Comparison of ENCODE assay signal across 22 cellular contexts in genomic region chr10:102468683-102469082, GRCh38. TPM values are rescaled to one million over a fixed set of nuclear protein-coding genes. Genes with fewer than 3 reads are reported as not detected.
A peak's percentile ranks its signal among the peaks of the same experiment; 100 is the strongest.
DNase-seq lines count a peak whose midpoint lies in the region; ATAC-seq and TF ChIP-seq lines count a peak whose summit lies in the region.
"Had no signal": no experiment of that assay in that cellular context is flagged by ENCODE, and none has a peak within 500 bp of the region (broad histone marks: within the 10 kb centered on the region; RNA-seq: fewer than 3 reads in every experiment).

No MANE protein-coding gene starts in this region.

- no peak for TF ChIP-seq CTCF in vagina (IDR thresholded peaks at IDR 0.05)

- TF ChIP-seq POLR2A in vagina (IDR thresholded peaks at IDR 0.05): no peak

- H3K4me2 ChIP-seq in BLaER1 treated with 17β-estradiol and CSF1 and Interleukin-3, amounts not matched to agents 10 nM and 100 nM: peak overlapping the region; percentile 21 to 80 (median 65); a peak in 20 of 22 replicates
- H3K4me2 ChIP-seq: KMS-11 had no signal

- H4K20me1 ChIP-seq in BLaER1 treated with 17β-estradiol and CSF1 and Interleukin-3, amounts not matched to agents 10 nM and 100 nM: no peaks in the 10 kb centered on the region

- peaks cover 8 to 55% (median 43%) of the 10 kb centered on the region in 11 experiments; a peak in 21 of 22 replicates for H3K36me3 ChIP-seq in BLaER1 treated with 17β-estradiol and CSF1 and Interleukin-3, amounts not matched to agents 10 nM and 100 nM
- H3K36me3 ChIP-seq in vagina (no peaks in the 10 kb centered on the region), SJCRH30 (no peaks in the 10 kb centered on the region)
- H3K36me3 ChIP-seq: esophagus squamous epithelium had no signal

- peak overlapping the region in 8 of 11 experiments; percentile 45 to 72 (median 60); a peak in 14 of 22 replicates for H3K9ac ChIP-seq in BLaER1 treated with 17β-estradiol and CSF1 and Interleukin-3, amounts not matched to agents 10 nM and 100 nM
- H3K9ac ChIP-seq: KMS-11 had no signal

- DNase-seq in T1000 (lab: John Stamatoyannopoulos, UW) (peak; percentile 11), left cardiac atrium (no peak), skeletal muscle cell (ENCODE audit: low read depth) (peak; percentile 42), vagina (ENCODE audit: extremely low spot score in 2 of 2) (no peak), SJCRH30 (no peak)
- no peak for DNase-seq in stimulated activated CD4-positive, alpha-beta T cell treated with anti-CD3 and anti-CD28 coated beads, Interleukin-12 subunit alpha, Interleukin-12 subunit beta, amount 100 ng/mL, for 4 hours
- DNase-seq: activated CD4-positive, alpha-beta memory T cell treated with anti-CD3 and anti-CD28 coated beads for 36 hours; activated CD4-positive, CD25-positive, alpha-beta regulatory T cell; activated gamma-delta T cell; CD8-positive, alpha-beta T cell; endodermal cell; esophagus squamous epithelium; GDM1; mucosa of descending colon; NCI-H1694 treated with DMSO at 0.1 percent for 48 hours; RPMI8226; T-helper 9 cell had no signal

- peaks cover 11 to 54% (median 43%) of the 10 kb centered on the region in 10 experiments for H3K4me1 ChIP-seq in BLaER1 treated with 17β-estradiol and CSF1 and Interleukin-3, amounts not matched to agents 10 nM and 100 nM
- no peaks in the 10 kb centered on the region for H3K4me1 ChIP-seq in vagina
- H3K4me1 ChIP-seq in SJCRH30: no peaks in the 10 kb centered on the region

- intact Hi-C loops in left cardiac atrium (cut with DNase I): no loop called here
- intact Hi-C loops in vagina (cut with DNase I): no loop called here

- H3K27ac ChIP-seq in BLaER1 treated with 17β-estradiol and CSF1 and Interleukin-3, amounts not matched to agents 10 nM and 100 nM: peak overlapping the region in 10 of 11 experiments; percentile 36 to 82 (median 76); a peak in 20 of 22 replicates
- H3K27ac ChIP-seq in vagina (no peak overlapping the region), SJCRH30 (no peak overlapping the region)
- H3K27ac ChIP-seq: coronary artery, KMS-11 had no signal

- H3K27me3 ChIP-seq in BLaER1 treated with 17β-estradiol and CSF1 and Interleukin-3, amounts not matched to agents 10 nM and 100 nM: no peaks in the 10 kb centered on the region
- H3K27me3 ChIP-seq in vagina (no peaks in the 10 kb centered on the region), SJCRH30 (no peaks in the 10 kb centered on the region)
- H3K27me3 ChIP-seq: esophagus squamous epithelium had no signal

- no peak overlapping the region for H3K4me3 ChIP-seq in BLaER1 treated with 17β-estradiol and CSF1 and Interleukin-3, amounts not matched to agents 10 nM and 100 nM
- no peak overlapping the region for H3K4me3 ChIP-seq in skeletal muscle cell (ENCODE audit: low read depth, low read length)
- no peak overlapping the region for H3K4me3 ChIP-seq in vagina
- no peak overlapping the region for H3K4me3 ChIP-seq in SJCRH30
- H3K4me3 ChIP-seq: coronary artery, esophagus squamous epithelium, mucosa of descending colon had no signal

- ATAC-seq in left cardiac atrium: peak; percentile 29 to 52
- ATAC-seq in HG03354 (IDR thresholded peaks at IDR 0.05; ENCODE audit: poor library complexity, severe bottlenecking, unreplicated experiment): no peak
- ATAC-seq: CD8-positive, alpha-beta T cell; left lobe of liver had no signal

- H3K9me3 ChIP-seq in BLaER1 treated with 17β-estradiol and CSF1 and Interleukin-3, amounts not matched to agents 10 nM and 100 nM (replicated peaks in 1 of 11): no peaks in the 10 kb centered on the region
- H3K9me3 ChIP-seq in vagina: no peaks in the 10 kb centered on the region
- H3K9me3 ChIP-seq in SJCRH30 (replicated peaks): no peaks in the 10 kb centered on the region
- H3K9me3 ChIP-seq: esophagus squamous epithelium, mucosa of descending colon had no signal

RNA-seq across cellular contexts. Expression of gene C10orf95, which starts 17.3 kb away (rescaled TPM):
- total RNA-seq in left cardiac atrium (not detected), vagina (not detected)
- 0.08 and 0.15 TPM in 2 replicates for total RNA-seq in SJCRH30 (2014; rRNA removed; shearing (Covaris generic))
- total RNA-seq: left lobe of liver had no signal

RNA-seq across cellular contexts. Expression of gene ACTR1A, which starts 33.8 kb away (rescaled TPM):
- 100 to 1,000 TPM in 1 of 2 donors, 10 to 100 TPM in 1; 89.2 to 101 TPM for total RNA-seq in left cardiac atrium
- 74.2 TPM for total RNA-seq in vagina
- total RNA-seq in SJCRH30 (2014; rRNA removed; shearing (Covaris generic)): 257 and 271 TPM in 2 replicates

RNA-seq across cellular contexts. Expression of gene SUFU, which starts 35.1 kb away (rescaled TPM):
- total RNA-seq in left cardiac atrium (1 to 10 TPM; 6.6 to 9.2 TPM), vagina (12.5 TPM)
- 10.5 and 12.6 TPM in 2 replicates for total RNA-seq in SJCRH30 (2014; rRNA removed; shearing (Covaris generic))

RNA-seq across cellular contexts. Expression of gene CUEDC2, which starts 36.3 kb away (rescaled TPM):
- total RNA-seq in left cardiac atrium: 10 to 100 TPM; 61.8 to 66.3 TPM
- 52.1 TPM for total RNA-seq in vagina
- total RNA-seq in SJCRH30 (2014; rRNA removed; shearing (Covaris generic)): 94.8 and 101 TPM in 2 replicates

RNA-seq across cellular contexts. Expression of gene FBXL15, which starts 48.0 kb away (rescaled TPM):
- total RNA-seq in left cardiac atrium: 10 to 100 TPM; 13.1 to 14.0 TPM
- total RNA-seq in vagina: 27.7 TPM
- 5.8 and 6.1 TPM in 2 replicates for total RNA-seq in SJCRH30 (2014; rRNA removed; shearing (Covaris generic))

Comparison
In these comparisons a context has a peak if more than half of its experiments do, and no peak if none do; other contexts are left out.
1. H3K27ac ChIP-seq: peak in BLaER1 treated with 17β-estradiol and CSF1 and Interleukin-3, amounts not matched to agents 10 nM and 100 nM (10 of 11); none in vagina (single experiment) and SJCRH30 (single experiment).
2. DNase-seq: peak in T1000 (single experiment) and skeletal muscle cell (single experiment); none in left cardiac atrium (single experiment), vagina (0 of 2), stimulated activated CD4-positive, alpha-beta T cell treated with anti-CD3 and anti-CD28 coated beads, Interleukin-12 subunit alpha, Interleukin-12 subunit beta, amount 100 ng/mL, for 4 hours (single experiment) and SJCRH30 (0 of 2).